ENCODE assay signal across 8 cellular contexts in the genomic region with DNA sequence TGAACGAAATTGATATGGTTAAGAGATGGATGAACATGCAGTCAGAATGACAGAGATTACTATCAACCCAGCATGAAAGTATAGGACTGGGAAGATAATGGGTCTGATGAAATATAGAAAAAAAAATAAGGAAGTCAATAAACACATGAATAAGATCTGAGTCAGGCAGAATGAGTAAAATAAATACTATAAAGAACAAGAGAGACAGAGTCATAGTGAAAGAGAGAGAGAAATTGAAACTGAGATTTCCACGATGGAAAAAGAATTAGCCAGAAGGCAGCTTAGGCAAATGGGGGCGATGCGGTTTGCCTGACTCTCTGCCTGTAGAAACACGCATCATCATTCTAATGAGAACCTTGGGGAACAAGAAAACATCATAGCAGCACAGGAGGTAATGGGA. TPM values are rescaled to one million over a fixed set of nuclear protein-coding genes. Genes with fewer than 3 reads are reported as not detected.
A peak's percentile ranks its signal among the peaks of the same experiment; 100 is the strongest.
DNase-seq lines count a peak whose midpoint lies in the region; ATAC-seq, FAIRE-seq and TF ChIP-seq lines count a peak whose summit lies in the region.

No MANE protein-coding gene starts in this region.

- DNase-seq in GM10248 (ENCODE audit: extremely low spot score) = peak; percentile 5
- peak; percentile 30 for DNase-seq in GM12878 (ENCODE audit: low read depth, low spot score)
- no peak for DNase-seq in DMS153 treated with DMSO at 0.1 percent for 48 hours (lab: John Stamatoyannopoulos, UW; ENCODE audit: unreplicated experiment)
- DNase-seq in NCI-H1105 (lab: John Stamatoyannopoulos, UW) = no peak
- DNase-seq in ovary = no peak
- no peak for DNase-seq in uterus

- no peaks in the 10 kb centered on the region for H3K79me2 ChIP-seq in GM12878 (ENCODE audit: control insufficient read depth, insufficient read depth, low read length)

- H3K27me3 ChIP-seq in GM12878 (replicated peaks in 1 of 2; ENCODE audit: control insufficient read depth in 2 of 2, insufficient read depth in 2 of 2, low read length in 1 of 2) (no peaks in the 10 kb centered on the region), ovary (no peaks in the 10 kb centered on the region), uterus (no peaks in the 10 kb centered on the region)

- TF ChIP-seq POLR2A in GM12878 (IDR thresholded peaks at IDR 0.05; ENCODE audit: low read depth, low read length) = no peak
- no peak for TF ChIP-seq POLR2A in ovary (IDR thresholded peaks at IDR 0.05)
- TF ChIP-seq POLR2A in uterus (IDR thresholded peaks at IDR 0.05) = no peak

- ATAC-seq in GM21423 (IDR thresholded peaks at IDR 0.05; ENCODE audit: unreplicated experiment) (peak; percentile 75), HG03439 (IDR thresholded peaks at IDR 0.05; ENCODE audit: unreplicated experiment) (peak; percentile 79), GM12878 (peak; percentile 87)

- CTCF ChIA-PET in GM10248 (lab: Yijun Ruan, JAX) (interaction anchor here (1.2 kb wide), 1 partner anchor 14 kb away, joined by 4 read pairs; no protein-coding TSS in a partner anchor), GM12878 (lab: Yijun Ruan, JAX) (no interaction called here)

- BruUV-seq in GM12878 (replicated peaks; lab: Mats Ljungman, UMichigan) = no TSS peak

- no peak overlapping the region for H3K9ac ChIP-seq in GM12878 (ENCODE audit: control insufficient read depth, insufficient read depth, low read length)

- intact Hi-C loops in GM12878 (cut with micrococcal nuclease; ENCODE audit: unreplicated experiment) = no loop called here
- intact Hi-C loops in ovary (cut with DNase I) = no loop called here
- intact Hi-C loops in uterus (cut with DNase I; ENCODE audit: low total_unique reads) = no loop called here

- RAD21 ChIA-PET in GM12878 (lab: Charles Lee; ENCODE audit: unreplicated experiment) = no interaction called here

- H3K4me2 ChIP-seq in GM12878 (ENCODE audit: control insufficient read depth, insufficient read depth) = peak overlapping the region; percentile 38; the same call in 1 of the 2 replicates

- no peak overlapping the region for H2AFZ ChIP-seq in GM12878 (ENCODE audit: control insufficient read depth, low read depth, low read length)

- H3K4me1 ChIP-seq in GM12878 (ENCODE audit: control insufficient read depth, insufficient read depth, low read length) (no peaks in the 10 kb centered on the region), ovary (ENCODE audit: insufficient read depth) (no peaks in the 10 kb centered on the region), uterus (no peaks in the 10 kb centered on the region)

- TF ChIP-seq CTCF in GM10248 (IDR thresholded peaks at IDR 0.05; ENCODE audit: control extremely low read depth, extremely low read depth, low read depth, missing control alignments) (no peak), GM12878 (IDR thresholded peaks at IDR 0.05 in 2 of 3, conservative IDR thresholded peaks at IDR 0.05 in 1 of 3; ENCODE audit: control insufficient read depth in 2 of 3, extremely low read depth in 1 of 3, insufficient read depth in 1 of 3, low read depth in 3 of 3, low read length in 3 of 3) (no peak), ovary (IDR thresholded peaks at IDR 0.05) (no peak), uterus (IDR thresholded peaks at IDR 0.05) (no peak)

- SMC1A ChIA-PET in GM12878 (lab: Charles Lee; ENCODE audit: uncharacterized antibody, unreplicated experiment) = no interaction called here

- peak; percentile 15 to 24; a peak in 1 of 4 replicates for TF ChIP-seq EP300 in GM12878 (IDR thresholded peaks at IDR 0.05; ENCODE audit: borderline replicate concordance in 1 of 2, control insufficient read depth in 1 of 2, low read depth in 2 of 2, low read length in 2 of 2)
- no peak for TF ChIP-seq EP300 in ovary (IDR thresholded peaks at IDR 0.05)

- in situ Hi-C loops in GM12878 (cut with MboI) = no loop called here

- H3K9me3 ChIP-seq in GM12878 (replicated peaks; ENCODE audit: control insufficient read depth, insufficient read depth, low read length) (no peaks in the 10 kb centered on the region; the same call in 2 of the 3 replicates), ovary (no peaks in the 10 kb centered on the region), uterus (no peaks in the 10 kb centered on the region)

- POLR2A ChIA-PET in GM10248 (lab: Yijun Ruan, JAX) (no interaction called here), GM12878 (lab: Charles Lee) (no interaction called here)

- H3K4me3 ChIP-seq in GM12878 = no peak overlapping the region
- H3K4me3 ChIP-seq in ovary = no peak overlapping the region
- no peak overlapping the region for H3K4me3 ChIP-seq in uterus

- 15% methylated on average over 5 of the region's 5 CpGs for WGBS in GM12878 (ENCODE audit: insufficient coverage, insufficient replicate concordance, low lambda C conversion rate, missing lambda C conversion rate)
- 88 to 92% (median 91%) methylated on average over 5 of the region's 5 CpGs for WGBS in ovary, 3 donors

- no peak for TF ChIP-seq RAD21 in GM12878 (IDR thresholded peaks at IDR 0.05; ENCODE audit: insufficient read depth, low read depth, low read length)

- no peaks in the 10 kb centered on the region for H4K20me1 ChIP-seq in GM12878 (ENCODE audit: control insufficient read depth, insufficient read depth)

- H3K36me3 ChIP-seq in GM12878 (ENCODE audit: control insufficient read depth in 2 of 2, insufficient read depth in 2 of 2, low read length in 1 of 2) (no peaks in the 10 kb centered on the region), ovary (no peaks in the 10 kb centered on the region), uterus (no peaks in the 10 kb centered on the region)

- no peak overlapping the region for H3K27ac ChIP-seq in GM12878 (ENCODE audit: control insufficient read depth, insufficient read depth)
- no peak overlapping the region for H3K27ac ChIP-seq in ovary
- no peak overlapping the region for H3K27ac ChIP-seq in uterus

- no peak for FAIRE-seq in GM12878 (lab: Jason Lieb, UNC)

TF ChIP-seq in GM12878, 131 proteins besides CTCF, POLR2A, EP300 and RAD21 (continues in another document):
- TF ChIP-seq RUNX3 (IDR thresholded peaks at IDR 0.05; ENCODE audit: low read length) (0 out of 2 replicates have a peak, but pooled peaks have one; percentile 37), CEBPB (IDR thresholded peaks at IDR 0.05; ENCODE audit: borderline replicate concordance in 1 of 2, low read depth in 2 of 2, low read length in 2 of 2) (no peak), IRF4 (IDR thresholded peaks at IDR 0.05; ENCODE audit: low read depth, low read length) (peak; percentile 50; the same call in 1 of the 2 replicates), ZSCAN29 (IDR thresholded peaks at IDR 0.05) (no peak), EED (IDR thresholded peaks at IDR 0.05; ENCODE audit: low read depth) (0 out of 2 replicates have a peak, but pooled peaks have one; percentile 18), MTA2 (IDR thresholded peaks at IDR 0.05; ENCODE audit: low read depth) (peak; percentile 49; the same call in 1 of the 2 replicates), JUND (IDR thresholded peaks at IDR 0.05; ENCODE audit: low read depth, low read length) (peak; percentile 62; the same call in 1 of the 2 replicates), JUNB (IDR thresholded peaks at IDR 0.05) (peak; percentile 74)
- TF ChIP-seq, protein P1, sequence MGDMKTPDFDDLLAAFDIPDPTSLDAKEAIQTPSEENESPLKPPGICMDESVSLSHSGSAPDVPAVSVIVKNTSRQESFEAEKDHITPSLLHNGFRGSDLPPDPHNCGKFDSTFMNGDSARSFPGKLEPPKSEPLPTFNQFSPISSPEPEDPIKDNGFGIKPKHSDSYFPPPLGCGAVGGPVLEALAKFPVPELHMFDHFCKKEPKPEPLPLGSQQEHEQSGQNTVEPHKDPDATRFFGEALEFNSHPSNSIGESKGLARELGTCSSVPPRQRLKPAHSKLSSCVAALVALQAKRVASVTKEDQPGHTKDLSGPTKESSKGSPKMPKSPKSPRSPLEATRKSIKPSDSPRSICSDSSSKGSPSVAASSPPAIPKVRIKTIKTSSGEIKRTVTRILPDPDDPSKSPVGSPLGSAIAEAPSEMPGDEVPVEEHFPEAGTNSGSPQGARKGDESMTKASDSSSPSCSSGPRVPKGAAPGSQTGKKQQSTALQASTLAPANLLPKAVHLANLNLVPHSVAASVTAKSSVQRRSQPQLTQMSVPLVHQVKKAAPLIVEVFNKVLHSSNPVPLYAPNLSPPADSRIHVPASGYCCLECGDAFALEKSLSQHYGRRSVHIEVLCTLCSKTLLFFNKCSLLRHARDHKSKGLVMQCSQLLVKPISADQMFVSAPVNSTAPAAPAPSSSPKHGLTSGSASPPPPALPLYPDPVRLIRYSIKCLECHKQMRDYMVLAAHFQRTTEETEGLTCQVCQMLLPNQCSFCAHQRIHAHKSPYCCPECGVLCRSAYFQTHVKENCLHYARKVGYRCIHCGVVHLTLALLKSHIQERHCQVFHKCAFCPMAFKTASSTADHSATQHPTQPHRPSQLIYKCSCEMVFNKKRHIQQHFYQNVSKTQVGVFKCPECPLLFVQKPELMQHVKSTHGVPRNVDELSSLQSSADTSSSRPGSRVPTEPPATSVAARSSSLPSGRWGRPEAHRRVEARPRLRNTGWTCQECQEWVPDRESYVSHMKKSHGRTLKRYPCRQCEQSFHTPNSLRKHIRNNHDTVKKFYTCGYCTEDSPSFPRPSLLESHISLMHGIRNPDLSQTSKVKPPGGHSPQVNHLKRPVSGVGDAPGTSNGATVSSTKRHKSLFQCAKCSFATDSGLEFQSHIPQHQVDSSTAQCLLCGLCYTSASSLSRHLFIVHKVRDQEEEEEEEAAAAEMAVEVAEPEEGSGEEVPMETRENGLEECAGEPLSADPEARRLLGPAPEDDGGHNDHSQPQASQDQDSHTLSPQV (IDR thresholded peaks at IDR 0.05) = no peak

RNA-seq across cellular contexts. Expression of a gene that starts 26.6 kb away (rescaled TPM):
- total RNA-seq in GM12878 (2013; cell fraction: nucleolus; rRNA removed) = not detected in 2 replicates
- total RNA-seq in GM12878 (2014; rRNA removed) = 0.16 TPM in 1 of 2 replicates, not detected in the other
- total RNA-seq in GM12878 (2014; rRNA removed; fragmentation: Illumina TruSeq; extraction: Trizol) = not detected in 2 replicates
- not detected in 2 replicates for total RNA-seq in GM12878 (2021)
- polyA plus RNA-seq in GM12878 (2011; ENCODE audit: low read depth) = not detected
- polyA plus RNA-seq in GM12878 (2011; rRNA removed) = 0.01 TPM in 1 of 2 replicates, not detected in the other
- polyA plus RNA-seq in GM12878 (2011; cell fraction: cytosol; rRNA removed) = not detected in 2 replicates
- polyA plus RNA-seq in GM12878 (2011; cell fraction: nucleus; rRNA removed) = not detected in 2 replicates
- polyA plus RNA-seq in GM12878 (2012) = 0.03 TPM in 1 of 2 replicates, not detected in the other
- not detected in 2 replicates for polyA plus RNA-seq in GM12878 (2014; fragmentation: Illumina TruSeq; extraction: Trizol)
- polyA plus RNA-seq in GM12878 (2014; fragmentation: Nextera tagmentation; extraction: Ambion mirVana) = under 1 TPM in 1 of 2 experiments, not detected in 1; 0.04 TPM
- 0.01 TPM in 1 of 2 replicates, not detected in the other for polyA plus RNA-seq in GM12878 (2014; rRNA removed)
- not detected for polyA plus RNA-seq in GM12878 (2016; fragmentation: Nextera tagmentation; extraction: Ambion mirVana)
- polyA minus RNA-seq in GM12878 (2011; rRNA and poly(A)+ RNA removed) = 0.15 TPM in 1 of 2 replicates, not detected in the other
- not detected in 2 replicates for polyA minus RNA-seq in GM12878 (2011; cell fraction: cytosol; rRNA and poly(A)+ RNA removed)
- 0.19 TPM in 1 of 2 replicates, not detected in the other for polyA minus RNA-seq in GM12878 (2011; cell fraction: nucleus; rRNA and poly(A)+ RNA removed)
- 1 to 10 TPM in 6 of 7 donors, under 1 TPM in 1; 0.95 to 6.1 (median 3.0) TPM for total RNA-seq in ovary
- 1 to 10 TPM in 1 of 2 donors, under 1 TPM in 1; 0.75 to 5.8 TPM for polyA plus RNA-seq in ovary
- 10 to 100 TPM in 2 of 4 donors, 1 to 10 TPM in 2; 7.1 to 68.6 (median 20.4) TPM for total RNA-seq in uterus

Comparison
In these comparisons a context has a peak if more than half of its experiments do, and no peak if none do; other contexts are left out.
1. DNase-seq: peak in GM10248 (single experiment) and GM12878 (single experiment); none in DMS153 treated with DMSO at 0.1 percent for 48 hours (single experiment), NCI-H1105 (single experiment), ovary (0 of 5) and uterus (0 of 2).
2. Peak in every context shown above with its lines, with median percentiles within 50 percentile points of each other: ATAC-seq.